In genomic region chr7:139768249-139768824, GRCh38 we compare ENCODE assay signal across 14 cellular contexts. TPM values are rescaled to one million over a fixed set of nuclear protein-coding genes. Genes with fewer than 3 reads are reported as not detected.
DNase-seq lines count a peak whose midpoint lies in the region; ATAC-seq, FAIRE-seq and TF ChIP-seq lines count a peak whose summit lies in the region.
"Had no signal": no experiment of that assay in that cellular context is flagged by ENCODE, and none has a peak within 500 bp of the region (broad histone marks: within the 10 kb centered on the region; RNA-seq: fewer than 3 reads in every experiment).

No MANE protein-coding gene starts in this region.

- peak overlapping the region; percentile 95 for H3K27ac Mint-ChIP-seq in activated CD8-positive, alpha-beta memory T cell treated with anti-CD3 and anti-CD28 coated beads, Interleukin-2, amount 10 ng/mL, durations not matched to agents 7 days and 5 days
- peak overlapping the region; percentile 84 for H3K27ac Mint-ChIP-seq in stimulated activated effector memory CD8-positive, alpha-beta T cell treated with anti-CD3 and anti-CD28 coated beads, Interleukin-12 subunit alpha, Interleukin-12 subunit beta, amount 100 ng/mL, for 72 hours
- H3K27ac Mint-ChIP-seq: dendritic cell treated with granulocyte-macrophage colony-stimulating factor and Interleukin-4, amounts not matched to agents 40 ng/mL and 50 ng/mL, for 4 days had no signal

- no peak for DNase-seq in activated CD8-positive, alpha-beta memory T cell treated with anti-CD3 and anti-CD28 coated beads, Interleukin-2, amount 10 ng/mL, durations not matched to agents 7 days and 5 days
- no peak for DNase-seq in activated CD8-positive, alpha-beta memory T cell treated with anti-CD3 and anti-CD28 coated beads, Interleukin-2, amount 50 U/mL, for 4 hours
- DNase-seq in left ventricle myocardium inferior = no peak
- DNase-seq in stimulated activated effector memory CD8-positive, alpha-beta T cell treated with anti-CD3 and anti-CD28 coated beads, Interleukin-12 subunit alpha, Interleukin-12 subunit beta, amount 100 ng/mL, for 72 hours (ENCODE audit: low spot score in 2 of 2) = no peak
- no peak for DNase-seq in RCC 7860 (ENCODE audit: low spot score)
- DNase-seq in A172 (ENCODE audit: low spot score) = no peak
- DNase-seq: EL; NCI-H446; psoas muscle; stimulated activated CD4-positive, alpha-beta T cell treated with anti-CD3 and anti-CD28 coated beads, Interleukin-4, amount 100 ng/mL, for 24 hours had no signal

- TF ChIP-seq CTCF in VCaP (conservative IDR thresholded peaks at IDR 0.05) (no peak), left ventricle myocardium inferior (IDR thresholded peaks at IDR 0.05; ENCODE audit: borderline replicate concordance) (no peak)

- H3K27me3 Mint-ChIP-seq in activated CD8-positive, alpha-beta memory T cell treated with anti-CD3 and anti-CD28 coated beads, Interleukin-2, amount 10 ng/mL, durations not matched to agents 7 days and 5 days = no peaks in the 10 kb centered on the region
- H3K27me3 Mint-ChIP-seq: dendritic cell treated with granulocyte-macrophage colony-stimulating factor and Interleukin-4, amounts not matched to agents 40 ng/mL and 50 ng/mL, for 4 days had no signal

- H3K4me3 Mint-ChIP-seq in activated CD8-positive, alpha-beta memory T cell treated with anti-CD3 and anti-CD28 coated beads, Interleukin-2, amount 10 ng/mL, durations not matched to agents 7 days and 5 days = peak overlapping the region; percentile 9
- H3K4me3 Mint-ChIP-seq in stimulated activated effector memory CD8-positive, alpha-beta T cell treated with anti-CD3 and anti-CD28 coated beads, Interleukin-12 subunit alpha, Interleukin-12 subunit beta, amount 100 ng/mL, for 72 hours = peak overlapping the region; percentile 60
- H3K4me3 Mint-ChIP-seq: dendritic cell treated with granulocyte-macrophage colony-stimulating factor and Interleukin-4, amounts not matched to agents 40 ng/mL and 50 ng/mL, for 4 days had no signal

- no peaks in the 10 kb centered on the region for H3K27me3 ChIP-seq in left ventricle myocardium inferior (ENCODE audit: low read depth)
- H3K27me3 ChIP-seq: gastroesophageal sphincter had no signal

- no peaks in the 10 kb centered on the region for H3K9me3 ChIP-seq in left ventricle myocardium inferior (replicated peaks)
- H3K9me3 ChIP-seq: gastroesophageal sphincter, psoas muscle had no signal

- no peak for FAIRE-seq in RCC 7860 (lab: Jason Lieb, UNC)

- H3K4me3 ChIP-seq in left ventricle myocardium inferior = no peak overlapping the region
- H3K4me3 ChIP-seq: gastroesophageal sphincter, psoas muscle had no signal

- peaks cover 96% of the 10 kb centered on the region for H3K4me1 ChIP-seq in left ventricle myocardium inferior

- peaks cover 61% of the 10 kb centered on the region for H3K4me1 Mint-ChIP-seq in activated CD8-positive, alpha-beta memory T cell treated with anti-CD3 and anti-CD28 coated beads, Interleukin-2, amount 10 ng/mL, durations not matched to agents 7 days and 5 days
- peaks cover 75% of the 10 kb centered on the region for H3K4me1 Mint-ChIP-seq in stimulated activated effector memory CD8-positive, alpha-beta T cell treated with anti-CD3 and anti-CD28 coated beads, Interleukin-12 subunit alpha, Interleukin-12 subunit beta, amount 100 ng/mL, for 72 hours

- peaks cover 18% of the 10 kb centered on the region for H3K36me3 Mint-ChIP-seq in activated CD8-positive, alpha-beta memory T cell treated with anti-CD3 and anti-CD28 coated beads, Interleukin-2, amount 10 ng/mL, durations not matched to agents 7 days and 5 days
- peaks cover 35% of the 10 kb centered on the region for H3K36me3 Mint-ChIP-seq in stimulated activated effector memory CD8-positive, alpha-beta T cell treated with anti-CD3 and anti-CD28 coated beads, Interleukin-12 subunit alpha, Interleukin-12 subunit beta, amount 100 ng/mL, for 72 hours

- intact Hi-C loops in left ventricle myocardium inferior (cut with micrococcal nuclease) = no loop called here

- CTCF ChIA-PET in activated CD8-positive, alpha-beta memory T cell treated with anti-CD3 and anti-CD28 coated beads, Interleukin-2, amount 10 ng/mL, durations not matched to agents 7 days and 5 days (lab: Charles Lee) = interaction anchor here (0.7 to 2.4 kb wide), 7 partner anchors 9 to 232 kb away, joined by 3 to 5 read pairs (median 3); partner anchors contain the start of gene HIPK2

- no peak for ATAC-seq in activated CD8-positive, alpha-beta memory T cell treated with anti-CD3 and anti-CD28 coated beads, Interleukin-2, amount 10 ng/mL, durations not matched to agents 7 days and 5 days
- no peak for ATAC-seq in stimulated activated effector memory CD8-positive, alpha-beta T cell treated with anti-CD3 and anti-CD28 coated beads, Interleukin-12 subunit alpha, Interleukin-12 subunit beta, amount 100 ng/mL, for 72 hours
- ATAC-seq in HG03457 (IDR thresholded peaks at IDR 0.05; ENCODE audit: unreplicated experiment) = no peak
- ATAC-seq: gastroesophageal sphincter had no signal

- no peaks in the 10 kb centered on the region for H3K9me3 Mint-ChIP-seq in activated CD8-positive, alpha-beta memory T cell treated with anti-CD3 and anti-CD28 coated beads, Interleukin-2, amount 10 ng/mL, durations not matched to agents 7 days and 5 days (ENCODE audit: low read depth)
- no peaks in the 10 kb centered on the region for H3K9me3 Mint-ChIP-seq in stimulated activated effector memory CD8-positive, alpha-beta T cell treated with anti-CD3 and anti-CD28 coated beads, Interleukin-12 subunit alpha, Interleukin-12 subunit beta, amount 100 ng/mL, for 72 hours
- H3K9me3 Mint-ChIP-seq: dendritic cell treated with granulocyte-macrophage colony-stimulating factor and Interleukin-4, amounts not matched to agents 40 ng/mL and 50 ng/mL, for 4 days had no signal

- H3K36me3 ChIP-seq in left ventricle myocardium inferior = peaks cover 9% of the 10 kb centered on the region

- H3K27ac ChIP-seq in VCaP (peak overlapping the region; percentile 100; the same call in 1 of the 2 replicates), left ventricle myocardium inferior (replicated peaks) (peak overlapping the region; percentile 52)
- H3K27ac ChIP-seq: psoas muscle had no signal

RNA-seq across cellular contexts. Expression of gene HIPK2, which starts 9.5 kb away (rescaled TPM):
- total RNA-seq in activated CD8-positive, alpha-beta memory T cell treated with anti-CD3 and anti-CD28 coated beads, Interleukin-2, amount 10 ng/mL, durations not matched to agents 7 days and 5 days = 10 to 100 TPM; 20.2 to 21.4 TPM
- 127 TPM for total RNA-seq in left ventricle myocardium inferior
- total RNA-seq in A172 (2014; rRNA removed; shearing (Covaris generic)) = 3.6 and 4.0 TPM in 2 replicates
